ENCODE assay signal across 1 cellular context in genomic region chr3:46187876-46188275, GRCh38.
TF ChIP-seq lines count a peak whose summit lies in the region.

No MANE protein-coding gene starts in this region.

TF ChIP-seq in K562, 482 proteins besides CTCF, POLR2A, EP300 and RAD21 (continued from another document):
- TF ChIP-seq FOSL1 (tag; conservative IDR thresholded peaks at IDR 0.05) (0 out of 2 replicates have a peak, but pooled peaks have one; percentile 30), EGR1 (conservative IDR thresholded peaks at IDR 0.05) (peak; percentile 29), PRMT5 (CRISPR knock-in tag; IDR thresholded peaks at IDR 0.05) (no peak)
